In the genomic region with DNA sequence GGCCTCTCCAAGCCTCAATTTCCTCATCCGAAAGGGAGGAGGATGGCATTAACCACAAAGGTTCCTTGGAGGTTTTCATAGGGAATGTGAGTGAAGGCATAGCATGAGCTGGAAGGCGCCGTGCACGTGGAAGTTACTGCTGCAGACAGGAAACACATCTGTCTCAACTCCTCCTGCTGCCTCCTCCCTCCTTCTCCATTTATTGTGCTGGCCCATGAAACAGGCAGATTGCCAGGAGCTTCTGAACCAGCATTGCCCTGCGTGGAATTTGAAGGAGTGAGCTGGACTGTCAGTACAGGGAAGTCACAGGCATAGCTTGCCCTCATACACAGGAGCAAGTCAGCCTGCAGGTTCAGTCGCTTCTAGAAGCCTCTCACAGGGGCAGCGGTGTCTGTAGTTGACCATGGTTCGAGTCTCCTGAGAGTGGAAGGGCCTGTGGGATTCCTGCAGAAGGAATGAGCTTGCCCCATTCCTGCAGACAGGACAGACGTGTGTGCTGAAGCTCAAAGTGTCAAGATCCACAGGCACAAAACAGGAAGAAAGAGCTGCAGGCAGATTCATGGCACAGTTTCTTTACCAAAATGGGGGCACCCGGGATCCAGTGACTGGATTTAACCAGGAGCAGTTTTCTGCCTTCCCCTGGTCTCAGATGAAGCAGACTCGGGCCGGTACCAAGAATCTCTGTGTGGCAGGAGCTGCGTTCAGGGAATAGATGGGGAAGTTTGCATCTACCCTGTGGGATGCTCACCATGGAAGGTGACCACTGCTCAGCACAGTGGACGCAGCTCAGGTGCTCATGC, we compare ENCODE assay signal across 16 cellular contexts. TPM values are rescaled to one million over a fixed set of nuclear protein-coding genes. Genes with fewer than 3 reads are reported as not detected.
A peak's percentile ranks its signal among the peaks of the same experiment; 100 is the strongest.
DNase-seq lines count a peak whose midpoint lies in the region; ATAC-seq, FAIRE-seq and TF ChIP-seq lines count a peak whose summit lies in the region.
"Had no signal": no experiment of that assay in that cellular context is flagged by ENCODE, and none has a peak within 500 bp of the region (broad histone marks: within the 10 kb centered on the region; RNA-seq: fewer than 3 reads in every experiment).

No MANE protein-coding gene starts in this region.

- no peak overlapping the region for H3K14ac ChIP-seq in H1 (ENCODE audit: insufficient read length)

- H3K23me2 ChIP-seq in H1 (ENCODE audit: low read depth, low read length) = no peaks in the 10 kb centered on the region

- H3K23ac ChIP-seq in H1 (ENCODE audit: insufficient read length) = no peak overlapping the region

- no peak for TF ChIP-seq CTCF in H1 (IDR thresholded peaks at IDR 0.05; ENCODE audit: control extremely low read depth in 1 of 3, insufficient read depth in 1 of 3, low read depth in 1 of 3, low read length in 3 of 3)
- no peak for TF ChIP-seq CTCF in type B pancreatic cell (conservative IDR thresholded peaks at IDR 0.05)

- H3K56ac ChIP-seq in H1 (replicated peaks; ENCODE audit: insufficient read length, low read depth, low read length) = no peak overlapping the region

- H4K20me1 ChIP-seq in H1 (replicated peaks in 1 of 2; ENCODE audit: control insufficient read depth in 1 of 2, insufficient read depth in 2 of 2, low read length in 2 of 2) = peaks cover 0 to 4% of the 10 kb centered on the region in 2 experiments

- H2BK120ac ChIP-seq in H1 (replicated peaks; ENCODE audit: low read depth, low read length) = no peak overlapping the region

- no peak for ATAC-seq in left lobe of liver
- ATAC-seq in HG03135 (IDR thresholded peaks at IDR 0.05; ENCODE audit: unreplicated experiment) = no peak
- ATAC-seq: activated CD4-positive, CD25-positive, alpha-beta regulatory T cell treated with anti-CD3 and anti-CD28 coated beads, Interleukin-2, amount 50 U/mL, for 24 hours; HCT116 had no signal

- peaks cover 2 to 20% (median 13%) of the 10 kb centered on the region in 4 experiments; a peak in 7 of 8 replicates for H3K36me3 ChIP-seq in H1 (ENCODE audit: control insufficient read depth in 2 of 4, insufficient read depth in 4 of 4, low read length in 3 of 4)

- H3K18ac ChIP-seq in H1 (ENCODE audit: extremely low read depth, low read length) = no peak overlapping the region

- H3K4me2 ChIP-seq in H1 (ENCODE audit: insufficient read depth in 1 of 2, low read depth in 2 of 2, low read length in 2 of 2) = no peak overlapping the region

- H3K4me1 ChIP-seq in H1 (replicated peaks in 1 of 4; ENCODE audit: control insufficient read depth in 3 of 4, insufficient read depth in 4 of 4, low read length in 3 of 4) = no peaks in the 10 kb centered on the region

- TF ChIP-seq EP300 in H1 (IDR thresholded peaks at IDR 0.05; ENCODE audit: borderline replicate concordance in 1 of 2, low read depth in 2 of 2, low read length in 2 of 2) = no peak

- H4K8ac ChIP-seq in H1 (ENCODE audit: extremely low read depth, insufficient read depth, low read length) = no peak overlapping the region

- POLR2A ChIA-PET in H1 (lab: Charles Lee; ENCODE audit: partially characterized antibody) = no interaction called here

- no peak overlapping the region for H2BK20ac ChIP-seq in H1 (ENCODE audit: low read length)

- TF ChIP-seq RAD21 in H1 (IDR thresholded peaks at IDR 0.05 in 1 of 2, conservative IDR thresholded peaks at IDR 0.05 in 1 of 2; ENCODE audit: low read depth in 2 of 2, low read length in 2 of 2) = no peak

- no peak for FAIRE-seq in H1 (lab: Jason Lieb, UNC)
- FAIRE-seq: islet of Langerhans had no signal

- H2AK5ac ChIP-seq in H1 (ENCODE audit: low read depth, low read length) = no peak overlapping the region

- H3K36me3 Mint-ChIP-seq in type B pancreatic cell = peaks cover 19% of the 10 kb centered on the region
- H3K36me3 Mint-ChIP-seq: CD4-positive, alpha-beta memory T cell had no signal

- DNase-seq in Kasumi-1 (lab: John Stamatoyannopoulos, UW) (peak; percentile 90 to 95), H1 (ENCODE audit: low read depth in 1 of 2, low spot score in 2 of 2) (no peak), left lobe of liver (ENCODE audit: low spot score) (peak; percentile 45), type B pancreatic cell (ENCODE audit: extremely low spot score, unreplicated experiment) (peak; percentile 42), cerebellar cortex (ENCODE audit: low spot score) (no peak), NCI-H1417 (lab: John Stamatoyannopoulos, UW) (no peak)
- DNase-seq: amniotic stem cell; CD4-positive, alpha-beta memory T cell; NCI-H1092; NCI-H2171 treated with DMSO at 0.1 percent for 48 hours; right lobe of liver; stimulated activated naive CD4-positive, alpha-beta T cell treated with Interleukin-2 at 50 U/mL for 16 hours had no signal

- no peaks in the 10 kb centered on the region for H3K9me3 ChIP-seq in H1 (ENCODE audit: insufficient read depth in 2 of 2, low read depth in 1 of 2, low read length in 1 of 2)
- H3K9me3 ChIP-seq: right lobe of liver had no signal

- H4K91ac ChIP-seq in H1 (replicated peaks; ENCODE audit: insufficient read length, low read length) = no peak overlapping the region

- H3K79me1 ChIP-seq in H1 (ENCODE audit: low read depth, low read length) = peaks cover 2% of the 10 kb centered on the region; the same call in 1 of the 2 replicates

- H2BK15ac ChIP-seq in H1 (ENCODE audit: low read length) = no peak overlapping the region

- H4K5ac ChIP-seq in H1 (ENCODE audit: insufficient read length, low read depth, low read length) = no peak overlapping the region

- no peaks in the 10 kb centered on the region for H3K27me3 Mint-ChIP-seq in type B pancreatic cell
- H3K27me3 Mint-ChIP-seq: CD4-positive, alpha-beta memory T cell had no signal

- no peak overlapping the region for H3K4me3 Mint-ChIP-seq in type B pancreatic cell
- H3K4me3 Mint-ChIP-seq: CD4-positive, alpha-beta memory T cell had no signal

- no peak overlapping the region for H3K27ac ChIP-seq in H1 (ENCODE audit: low read depth, low read length)
- H3K27ac ChIP-seq: right lobe of liver had no signal

- no peak overlapping the region for H3K9ac ChIP-seq in H1 (replicated peaks in 1 of 4; ENCODE audit: extremely low read depth in 1 of 4, low read depth in 3 of 4, low read length in 3 of 4)

- H3K79me2 ChIP-seq in H1 (ENCODE audit: control insufficient read depth in 1 of 2, insufficient read depth in 2 of 2, low read length in 2 of 2) = no peaks in the 10 kb centered on the region

- WGBS in H1 (ENCODE audit: extremely low coverage in 1 of 2, insufficient coverage in 1 of 2, insufficient read length in 1 of 2, insufficient replicate concordance in 2 of 2, low coverage in 1 of 2, low lambda C conversion rate in 2 of 2, missing lambda C conversion rate in 1 of 2), 2 experiments = 88% methylated on average over 14 of the region's 14 CpGs; no CpG with 5 or more reads in 1 of the 2 experiments

- H3K4me1 Mint-ChIP-seq in type B pancreatic cell (ENCODE audit: unreplicated experiment) = peaks cover 18% of the 10 kb centered on the region

- no peak for TF ChIP-seq POLR2A in H1 (IDR thresholded peaks at IDR 0.05; ENCODE audit: control extremely low read depth in 1 of 2, low read depth in 2 of 2, low read length in 2 of 2)

- no peak overlapping the region for H2BK5ac ChIP-seq in H1 (ENCODE audit: low read depth, low read length)

- H3K4me3 ChIP-seq in H1 (ENCODE audit: extremely low read depth in 1 of 4, insufficient read depth in 2 of 4, low read depth in 3 of 4, low read length in 4 of 4) = no peak overlapping the region
- H3K4me3 ChIP-seq: right lobe of liver had no signal

- H2BK12ac ChIP-seq in H1 (ENCODE audit: low read depth, low read length) = no peak overlapping the region

- H2AFZ ChIP-seq in H1 (ENCODE audit: low read length) = no peak overlapping the region

- no peaks in the 10 kb centered on the region for H3K27me3 ChIP-seq in H1 (replicated peaks in 1 of 4; ENCODE audit: control insufficient read depth in 3 of 4, extremely low read depth in 1 of 4, insufficient read depth in 3 of 4, low read length in 3 of 4)
- H3K27me3 ChIP-seq: right lobe of liver had no signal

- CTCF ChIA-PET in H1 (lab: Charles Lee; ENCODE audit: partially characterized antibody) = interaction anchor here (0.6 to 4.0 kb wide), 10 partner anchors 9 to 451 kb away, joined by 3 to 31 read pairs (median 4); no protein-coding TSS in a partner anchor

- H3K9me3 Mint-ChIP-seq in type B pancreatic cell = no peaks in the 10 kb centered on the region
- H3K9me3 Mint-ChIP-seq: CD4-positive, alpha-beta memory T cell had no signal

- H3K27ac Mint-ChIP-seq in type B pancreatic cell = peak overlapping the region; percentile 36
- H3K27ac Mint-ChIP-seq: CD4-positive, alpha-beta memory T cell had no signal

- H3K4ac ChIP-seq in H1 (replicated peaks; ENCODE audit: insufficient read length, low read depth, low read length) = no peak overlapping the region

TF ChIP-seq in H1, 55 proteins besides CTCF, POLR2A, EP300 and RAD21:
- TF ChIP-seq TCF12 (IDR thresholded peaks at IDR 0.05; ENCODE audit: low read depth, low read length) = no peak
- peak; percentile 42; the same call in 1 of the 2 replicates for TF ChIP-seq POLR2AphosphoS5 (IDR thresholded peaks at IDR 0.05; ENCODE audit: low read depth, low read length)

RNA-seq across cellular contexts. Expression of gene CTSL, which starts 48.7 kb away (rescaled TPM):
- total RNA-seq in H1 (2021; fragmentation: NEBNext Ultra II Directional; extraction: Animal tissue kit (Norgen Biotek cat#: 25700)) = 34.4 and 38.2 TPM in 2 replicates
- polyA plus RNA-seq in H1 (2011; rRNA removed) = 25.2 and 34.2 TPM in 2 replicates
- polyA plus RNA-seq in H1 (2011; cell fraction: cytosol; rRNA removed) = 59.9 TPM
- 22.5 TPM for polyA plus RNA-seq in H1 (2011; cell fraction: nucleus; rRNA removed)
- 39.3 to 48.8 TPM (median 42.6 TPM) in 4 replicates for polyA plus RNA-seq in H1 (2012, experiment 1 of 2)
- 9.4 TPM for polyA plus RNA-seq in H1 (2012, experiment 2 of 2)
- polyA plus RNA-seq in H1 (2013, experiment 1 of 2) = 54.8 TPM
- 56.7 TPM for polyA plus RNA-seq in H1 (2013, experiment 2 of 2)
- 12.0 and 16.1 TPM in 2 replicates for polyA minus RNA-seq in H1 (2011; rRNA and poly(A)+ RNA removed)
- 11.2 TPM for polyA minus RNA-seq in H1 (2011; cell fraction: cytosol; rRNA and poly(A)+ RNA removed)
- 7.2 TPM for polyA minus RNA-seq in H1 (2011; cell fraction: nucleus; rRNA and poly(A)+ RNA removed)
- total RNA-seq in left lobe of liver (152 TPM), type B pancreatic cell (ENCODE audit: low replicate concordance) (85.7 and 117 TPM in 2 replicates)

Comparison
In these comparisons a context has a peak if more than half of its experiments do, and no peak if none do; other contexts are left out.
1. DNase-seq: peak in Kasumi-1 (2 of 2), left lobe of liver (single experiment) and type B pancreatic cell (single experiment); none in H1 (0 of 2), cerebellar cortex (single experiment) and NCI-H1417 (0 of 3).